Comparison of ENCODE assay signal across 25 cellular contexts in genomic region chrX:101359966-101360365, GRCh38. TPM values are rescaled to one million over a fixed set of nuclear protein-coding genes. Genes with fewer than 3 reads are reported as not detected.
"Had no signal": no experiment of that assay in that cellular context is flagged by ENCODE, and none has a peak within 500 bp of the region (broad histone marks: within the 10 kb centered on the region; RNA-seq: fewer than 3 reads in every experiment).

No MANE protein-coding gene starts in this region.

- H3K27me3 ChIP-seq: cardiac muscle cell, gastroesophageal sphincter had no signal

- H3K27ac Mint-ChIP-seq: activated naive CD8-positive, alpha-beta T cell had no signal

- H3K27me3 Mint-ChIP-seq: naive B cell had no signal

- H3K36me3 Mint-ChIP-seq: activated naive CD8-positive, alpha-beta T cell had no signal

- H3K9me3 ChIP-seq: gastroesophageal sphincter, heart left ventricle, mucosa of descending colon, tibial nerve had no signal

- DNase-seq: activated CD4-positive, alpha-beta T cell treated with anti-CD3 and anti-CD28 coated beads, Interleukin-2, amount 50 U/mL, for 4 hours; activated gamma-delta T cell treated with Interleukin-2 at 50 U/mL for 16 hours; heart left ventricle; kidney glomerular epithelial cell; left ventricle myocardium superior; mesenchymal stem cell; mucosa of descending colon; naive B cell; retina; stimulated activated CD4-positive, alpha-beta T cell treated with anti-CD3 and anti-CD28 coated beads, Interleukin-12 subunit alpha, Interleukin-12 subunit beta, amount 100 ng/mL, for 4 hours; stimulated activated CD4-positive, alpha-beta T cell treated with anti-CD3 and anti-CD28 coated beads, Interleukin-1b, Interleukin-23, amount 100 ng/mL, for 48 hours; stimulated activated CD8-positive, alpha-beta memory T cell treated with anti-CD3 and anti-CD28 coated beads, Interleukin-4, amount 100 ng/mL, for 48 hours; stimulated activated naive CD4-positive, alpha-beta T cell; substantia nigra; T1000 had no signal

- H3K4me3 Mint-ChIP-seq: activated naive CD8-positive, alpha-beta T cell; neural crest cell had no signal

- H3K4me1 ChIP-seq: gastroesophageal sphincter, heart left ventricle, tibial nerve had no signal

- H3K27ac ChIP-seq: cardiac muscle cell, gastroesophageal sphincter, heart left ventricle, tibial nerve had no signal

- H3K4me1 Mint-ChIP-seq: neural crest cell had no signal

- H3K4me3 ChIP-seq: cardiac muscle cell, gastroesophageal sphincter, heart left ventricle, mucosa of descending colon, tibial nerve had no signal

- ATAC-seq: activated CD4-positive, CD25-positive, alpha-beta regulatory T cell treated with anti-CD3 and anti-CD28 coated beads, Interleukin-2, amount 50 U/mL, for 24 hours; gastroesophageal sphincter; heart left ventricle; left ventricle myocardium superior; mucosa of descending colon had no signal

- H3K36me3 ChIP-seq: cardiac muscle cell, gastroesophageal sphincter, heart left ventricle, tibial nerve had no signal

RNA-seq across cellular contexts. Expression of gene BTK, which starts 26.0 kb away (rescaled TPM):
- total RNA-seq: chondrocyte; dermis microvascular lymphatic vessel endothelial cell; epithelial cell of proximal tubule; neural crest cell; T-helper 1 cell treated with Interleukin-12 subunit alpha and Interleukin-12 subunit beta and Interleukin-4 antibody, amounts not matched to agents 30 ng/mL and 1 ng/mL, for 36 hours had no signal
